ENCODE assay signal across 8 cellular contexts in the genomic region with DNA sequence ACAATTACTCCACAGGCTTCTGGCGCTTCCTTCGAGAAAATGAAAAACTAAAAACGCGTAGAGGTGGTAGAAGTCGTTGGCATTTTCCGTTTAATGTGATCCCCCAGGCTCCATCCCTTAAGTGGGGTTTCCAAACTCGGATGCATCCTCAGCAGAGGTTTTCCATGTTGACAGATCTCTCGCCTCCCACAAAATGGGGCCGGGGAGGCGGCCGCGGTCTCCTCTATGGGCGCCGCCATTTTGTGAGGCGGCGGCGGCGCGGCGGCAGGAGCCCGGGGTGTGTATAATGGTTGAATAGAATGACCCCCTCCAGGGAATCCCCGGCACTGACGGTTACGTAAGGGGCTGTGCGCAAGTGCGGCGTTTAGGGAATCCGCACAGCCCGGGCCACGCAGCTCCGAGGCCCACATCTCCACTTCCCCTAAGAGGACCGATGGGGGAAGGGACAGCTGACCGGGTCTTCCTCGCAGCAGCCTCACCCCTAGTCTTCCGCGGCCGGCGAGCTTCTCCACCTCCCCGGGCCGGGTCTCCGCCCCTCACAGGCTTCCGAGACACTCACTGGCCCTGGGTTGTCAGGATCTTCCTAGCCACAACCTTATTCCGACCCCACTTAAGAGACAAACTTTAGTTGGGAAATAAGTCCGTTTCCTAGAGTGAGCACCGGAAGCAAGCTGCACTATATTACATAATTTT. TPM values are rescaled to one million over a fixed set of nuclear protein-coding genes. Genes with fewer than 3 reads are reported as not detected.
DNase-seq lines count a peak whose midpoint lies in the region; ATAC-seq and TF ChIP-seq lines count a peak whose summit lies in the region.

No MANE protein-coding gene starts in this region.

- no peak for TF ChIP-seq CTCF in osteoblast (IDR thresholded peaks at IDR 0.05; ENCODE audit: extremely low read depth, low read depth, low read length)
- no peak for TF ChIP-seq CTCF in thoracic aorta (IDR thresholded peaks at IDR 0.05)

- H3K4me1 ChIP-seq in osteoblast (ENCODE audit: insufficient read depth, low read length), result peaks cover 27% of the 10 kb centered on the region
- peaks cover 35 to 40% of the 10 kb centered on the region in 2 donors for H3K4me1 ChIP-seq in thoracic aorta (ENCODE audit: control insufficient read depth in 1 of 2, low read depth in 2 of 2)

- peak; percentile 60 for ATAC-seq in HG02642 (IDR thresholded peaks at IDR 0.05; ENCODE audit: poor library complexity, unreplicated experiment)
- peak; percentile 61 for ATAC-seq in thoracic aorta (ENCODE audit: insufficient number of reproducible peaks, low FRiP score, low read depth)

- peak overlapping the region; percentile 94 for H2AFZ ChIP-seq in osteoblast (ENCODE audit: low read length)

- peak overlapping the region; percentile 99 for H3K4me3 Mint-ChIP-seq in activated naive CD8-positive, alpha-beta T cell treated with anti-CD3 and anti-CD28 coated beads for 36 hours

- H3K9me3 ChIP-seq in osteoblast (ENCODE audit: low read depth, low read length), result no peaks in the 10 kb centered on the region
- no peaks in the 10 kb centered on the region for H3K9me3 ChIP-seq in thoracic aorta

- H3K4me3 ChIP-seq in osteoblast (ENCODE audit: insufficient read depth, low read length) (peak overlapping the region; percentile 92), thoracic aorta (peak overlapping the region; percentile 94)

- H4K20me1 ChIP-seq in osteoblast (ENCODE audit: insufficient read depth, low read length), result peaks cover 6% of the 10 kb centered on the region

- no peaks in the 10 kb centered on the region for H3K27me3 Mint-ChIP-seq in activated naive CD8-positive, alpha-beta T cell treated with anti-CD3 and anti-CD28 coated beads for 36 hours

- peak overlapping the region; percentile 92 for H3K27ac ChIP-seq in osteoblast (ENCODE audit: low read depth, low read length)
- peak overlapping the region; percentile 97 to 98 for H3K27ac ChIP-seq in thoracic aorta

- no peaks in the 10 kb centered on the region for H3K27me3 ChIP-seq in osteoblast (ENCODE audit: insufficient read depth, low read length)
- H3K27me3 ChIP-seq in thoracic aorta (replicated peaks; ENCODE audit: insufficient read depth), result no peaks in the 10 kb centered on the region

- peak overlapping the region; percentile 96 for H3K4me2 ChIP-seq in osteoblast (ENCODE audit: insufficient read depth, low read length)

- H3K27ac Mint-ChIP-seq in activated naive CD8-positive, alpha-beta T cell treated with anti-CD3 and anti-CD28 coated beads for 36 hours, result peak overlapping the region; percentile 99

- H3K4me1 Mint-ChIP-seq in activated naive CD8-positive, alpha-beta T cell treated with anti-CD3 and anti-CD28 coated beads for 36 hours, result peaks cover 15% of the 10 kb centered on the region

- no peaks in the 10 kb centered on the region for H3K36me3 ChIP-seq in osteoblast (ENCODE audit: insufficient read depth, low read length)
- no peaks in the 10 kb centered on the region for H3K36me3 ChIP-seq in thoracic aorta

- intact Hi-C loops in head of caudate nucleus (cut with DNase I), result loop anchor here (5.0 to 10.0 kb wide), 3 partner anchors 113 to 510 kb away; a partner anchor contains a TSS

- peak; percentile 49 for TF ChIP-seq POLR2A in GM10847 (IDR thresholded peaks at IDR 0.05; ENCODE audit: extremely low read depth, insufficient read length)

- no peaks in the 10 kb centered on the region for H3K9me3 Mint-ChIP-seq in activated naive CD8-positive, alpha-beta T cell treated with anti-CD3 and anti-CD28 coated beads for 36 hours

- peak; percentile 99 for DNase-seq in NCI-H1105 (lab: John Stamatoyannopoulos, UW)
- peak; percentile 85 for DNase-seq in SKM-1 (lab: John Stamatoyannopoulos, UW; ENCODE audit: unreplicated experiment)
- peak; percentile 90 for DNase-seq in activated naive CD8-positive, alpha-beta T cell treated with anti-CD3 and anti-CD28 coated beads for 36 hours
- peak; percentile 85 to 96 (median 91) for DNase-seq in head of caudate nucleus
- DNase-seq in osteoblast (ENCODE audit: insufficient read length, low spot score, missing footprints), result peak; percentile 96
- DNase-seq in thoracic aorta (ENCODE audit: low spot score), result peak; percentile 79

- H3K36me3 Mint-ChIP-seq in activated naive CD8-positive, alpha-beta T cell treated with anti-CD3 and anti-CD28 coated beads for 36 hours, result peaks cover 15% of the 10 kb centered on the region

- peaks cover 56% of the 10 kb centered on the region for H3K79me2 ChIP-seq in osteoblast (ENCODE audit: insufficient read depth, low read length)

RNA-seq across cellular contexts. Expression of a gene that starts 2.1 kb away (rescaled TPM):
- 10 to 100 TPM; 18.5 to 19.9 TPM for total RNA-seq in activated naive CD8-positive, alpha-beta T cell treated with anti-CD3 and anti-CD28 coated beads for 36 hours
- total RNA-seq in osteoblast, result 21.0 and 23.0 TPM in 2 replicates
- total RNA-seq in thoracic aorta, result 10 to 100 TPM; 30.5 to 36.2 TPM

Comparison
In these comparisons a context has a peak if more than half of its experiments do, and no peak if none do; other contexts are left out.
1. Peak in every context shown above with its lines: DNase-seq, ATAC-seq, H3K4me3 ChIP-seq and H3K27ac ChIP-seq.